In the genomic region with DNA sequence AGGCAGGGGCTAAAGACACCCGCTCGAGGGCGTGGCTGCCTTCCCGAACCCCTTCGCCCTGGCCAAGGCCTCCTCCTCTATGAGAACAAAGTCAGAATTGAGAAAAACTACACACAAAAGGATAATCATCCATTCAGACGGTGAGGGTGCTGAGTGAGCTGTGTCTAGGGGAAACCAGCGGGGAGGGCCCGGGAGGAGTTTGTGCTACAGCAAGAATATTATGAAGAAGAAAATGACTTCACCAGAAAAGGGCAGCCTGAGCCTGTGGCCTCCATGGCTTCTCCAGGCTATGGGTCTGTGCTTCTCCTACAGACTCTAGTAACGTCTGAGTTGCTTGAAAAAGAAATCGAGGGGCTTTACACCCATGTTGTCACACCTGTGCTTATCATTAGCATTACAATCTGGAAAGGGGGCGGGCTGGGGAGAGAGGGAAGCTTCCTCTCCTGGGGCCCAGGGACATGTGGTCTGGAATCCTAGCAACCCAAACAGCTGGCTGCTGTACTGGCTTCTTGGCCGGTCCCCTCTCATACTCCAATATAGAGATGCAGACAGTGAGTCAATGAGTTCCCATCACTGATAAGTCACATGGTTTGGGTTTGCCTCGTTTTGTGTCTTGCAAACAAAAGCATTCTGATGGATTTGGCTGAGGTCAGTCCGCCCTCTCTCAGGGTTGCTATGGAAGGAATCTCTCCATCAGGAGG, we compare ENCODE assay signal across 13 cellular contexts. TPM values are rescaled to one million over a fixed set of nuclear protein-coding genes. Genes with fewer than 3 reads are reported as not detected.
DNase-seq lines count a peak whose midpoint lies in the region; ATAC-seq, FAIRE-seq and TF ChIP-seq lines count a peak whose summit lies in the region.
"Had no signal": no experiment of that assay in that cellular context is flagged by ENCODE, and none has a peak within 500 bp of the region (broad histone marks: within the 10 kb centered on the region; RNA-seq: fewer than 3 reads in every experiment).

No MANE protein-coding gene starts in this region.

- H2AK5ac ChIP-seq in H1 (ENCODE audit: low read depth, low read length) = no peak overlapping the region

- H3K36me3 Mint-ChIP-seq in neural progenitor cell = peaks cover 2% of the 10 kb centered on the region
- no peaks in the 10 kb centered on the region for H3K36me3 Mint-ChIP-seq in naive thymus-derived CD8-positive, alpha-beta T cell

- H3K79me2 ChIP-seq in H1 (ENCODE audit: control insufficient read depth in 1 of 2, insufficient read depth in 2 of 2, low read length in 2 of 2) (no peaks in the 10 kb centered on the region; a peak in 1 of 4 replicates), neural progenitor cell (ENCODE audit: low read depth) (no peaks in the 10 kb centered on the region)

- peaks cover 5% of the 10 kb centered on the region for H3K9me3 Mint-ChIP-seq in neural progenitor cell
- no peaks in the 10 kb centered on the region for H3K9me3 Mint-ChIP-seq in naive thymus-derived CD8-positive, alpha-beta T cell
- H3K9me3 Mint-ChIP-seq: activated naive CD4-positive, alpha-beta T cell treated with anti-CD3 and anti-CD28 coated beads for 36 hours; nephron had no signal

- peak overlapping the region; percentile 71; the same call in 1 of the 2 replicates for H3K18ac ChIP-seq in H1 (ENCODE audit: extremely low read depth, low read length)

- H3K9ac ChIP-seq in H1 (replicated peaks in 1 of 4; ENCODE audit: extremely low read depth in 1 of 4, low read depth in 3 of 4, low read length in 3 of 4) = no peak overlapping the region
- no peak overlapping the region for H3K9ac ChIP-seq in neural progenitor cell

- H3K27me3 Mint-ChIP-seq in neural progenitor cell (ENCODE audit: insufficient read depth, low read depth) = peaks cover 13% of the 10 kb centered on the region
- H3K27me3 Mint-ChIP-seq in naive thymus-derived CD8-positive, alpha-beta T cell = peaks cover 14 to 48% (median 31%) of the 10 kb centered on the region in 5 donors

- H4K91ac ChIP-seq in H1 (replicated peaks; ENCODE audit: insufficient read length, low read length) = peak overlapping the region; percentile 80

- TF ChIP-seq CTCF in H1 (IDR thresholded peaks at IDR 0.05; ENCODE audit: control extremely low read depth in 1 of 3, insufficient read depth in 1 of 3, low read depth in 1 of 3, low read length in 3 of 3) (no peak), neural progenitor cell (IDR thresholded peaks at IDR 0.05) (no peak)

- no peak for ATAC-seq in naive thymus-derived CD8-positive, alpha-beta T cell

- H3K23ac ChIP-seq in H1 (ENCODE audit: insufficient read length) = no peak overlapping the region

- peak overlapping the region in 1 of 2 experiments; percentile 17; a peak in 2 of 4 replicates for H3K4me2 ChIP-seq in H1 (ENCODE audit: insufficient read depth in 1 of 2, low read depth in 2 of 2, low read length in 2 of 2)
- H3K4me2 ChIP-seq in neural progenitor cell = no peak overlapping the region

- H4K20me1 ChIP-seq in H1 (replicated peaks in 1 of 2; ENCODE audit: control insufficient read depth in 1 of 2, insufficient read depth in 2 of 2, low read length in 2 of 2) = no peaks in the 10 kb centered on the region
- no peaks in the 10 kb centered on the region for H4K20me1 ChIP-seq in neural progenitor cell (ENCODE audit: low read depth)

- H3F3A ChIP-seq in neural progenitor cell (ENCODE audit: low read depth) = no peaks in the 10 kb centered on the region

- H2BK20ac ChIP-seq in H1 (ENCODE audit: low read length) = peak overlapping the region; percentile 93; the same call in 1 of the 2 replicates

- no peak overlapping the region for H3K56ac ChIP-seq in H1 (replicated peaks; ENCODE audit: insufficient read length, low read depth, low read length)

- H3K27ac ChIP-seq in H1 (ENCODE audit: low read depth, low read length) = peak overlapping the region; percentile 16; the same call in 1 of the 2 replicates
- H3K27ac ChIP-seq in neural progenitor cell = no peak overlapping the region
- H3K27ac ChIP-seq: esophagus muscularis mucosa had no signal

- TF ChIP-seq RAD21 in H1 (IDR thresholded peaks at IDR 0.05 in 1 of 2, conservative IDR thresholded peaks at IDR 0.05 in 1 of 2; ENCODE audit: low read depth in 2 of 2, low read length in 2 of 2) = no peak

- H3K36me3 ChIP-seq in H1 (ENCODE audit: control insufficient read depth in 2 of 4, insufficient read depth in 4 of 4, low read length in 3 of 4) (no peaks in the 10 kb centered on the region), neural progenitor cell (no peaks in the 10 kb centered on the region), HAP-1 (replicated peaks) (no peaks in the 10 kb centered on the region)
- H3K36me3 ChIP-seq: esophagus muscularis mucosa had no signal

- peak; percentile 52 for FAIRE-seq in H1 (lab: Jason Lieb, UNC)
- FAIRE-seq: colon, keratinocyte had no signal

- H4K5ac ChIP-seq in H1 (ENCODE audit: insufficient read length, low read depth, low read length) = peak overlapping the region; percentile 12

- peak overlapping the region; percentile 98; the same call in 1 of the 2 replicates for H2BK12ac ChIP-seq in H1 (ENCODE audit: low read depth, low read length)

- no peaks in the 10 kb centered on the region for H3K79me1 ChIP-seq in H1 (ENCODE audit: low read depth, low read length)

- H3K4me3 ChIP-seq in H1 (ENCODE audit: extremely low read depth in 1 of 4, insufficient read depth in 2 of 4, low read depth in 3 of 4, low read length in 4 of 4) (no peak overlapping the region), neural progenitor cell (no peak overlapping the region), HAP-1 (no peak overlapping the region)
- H3K4me3 ChIP-seq: esophagus muscularis mucosa had no signal

- DNase-seq in COLO668 (lab: John Stamatoyannopoulos, UW; ENCODE audit: unreplicated experiment) = peak; percentile 49
- DNase-seq in HCEC 1CT = peak; percentile 27
- DNase-seq in H1 (ENCODE audit: low read depth in 1 of 2, low spot score in 2 of 2) = peak in 1 of 2 experiments; percentile 55
- no peak for DNase-seq in neural progenitor cell (ENCODE audit: low spot score)
- no peak for DNase-seq in HuH-7 (ENCODE audit: low spot score)
- DNase-seq in HAP-1 (ENCODE audit: low spot score in 2 of 2) = no peak
- DNase-seq in naive thymus-derived CD8-positive, alpha-beta T cell = no peak
- DNase-seq: activated naive CD4-positive, alpha-beta T cell treated with anti-CD3 and anti-CD28 coated beads for 36 hours; MM.1S had no signal

- H3K23me2 ChIP-seq in H1 (ENCODE audit: low read depth, low read length) = no peaks in the 10 kb centered on the region; the same call in 1 of the 2 replicates

- H3K4me1 Mint-ChIP-seq in neural progenitor cell = peaks cover 48% of the 10 kb centered on the region
- H3K4me1 Mint-ChIP-seq in naive thymus-derived CD8-positive, alpha-beta T cell = peaks cover 5 to 15% (median 6%) of the 10 kb centered on the region in 4 donors

- H2AFZ ChIP-seq in H1 (ENCODE audit: low read length) = no peak overlapping the region
- no peak overlapping the region for H2AFZ ChIP-seq in neural progenitor cell (replicated peaks)

- H2BK15ac ChIP-seq in H1 (ENCODE audit: low read length) = no peak overlapping the region

- WGBS in H1 (ENCODE audit: extremely low coverage in 1 of 2, insufficient coverage in 1 of 2, insufficient read length in 1 of 2, insufficient replicate concordance in 2 of 2, low coverage in 1 of 2, low lambda C conversion rate in 2 of 2, missing lambda C conversion rate in 1 of 2), 2 experiments = 54% methylated on average over 14 of the region's 14 CpGs; no CpG with 5 or more reads in 1 of the 2 experiments

- H3K9me3 ChIP-seq in H1 (ENCODE audit: insufficient read depth in 2 of 2, low read depth in 1 of 2, low read length in 1 of 2) (no peaks in the 10 kb centered on the region), neural progenitor cell (ENCODE audit: low read depth) (no peaks in the 10 kb centered on the region), HAP-1 (no peaks in the 10 kb centered on the region)
- H3K9me3 ChIP-seq: esophagus muscularis mucosa had no signal

- H3K4me1 ChIP-seq in H1 (replicated peaks in 1 of 4; ENCODE audit: control insufficient read depth in 3 of 4, insufficient read depth in 4 of 4, low read length in 3 of 4) = peaks cover 10 to 32% (median 13%) of the 10 kb centered on the region in 4 experiments; a peak in 6 of 7 replicates
- H3K4me1 ChIP-seq in neural progenitor cell = peaks cover 18% of the 10 kb centered on the region
- H3K4me1 ChIP-seq in HAP-1 = 0 out of 2 replicates have a peak, but pooled peaks cover 6% of the 10 kb centered on the region

- peaks cover 0 to 5% (median 5%) of the 10 kb centered on the region in 4 experiments; a peak in 6 of 7 replicates for H3K27me3 ChIP-seq in H1 (replicated peaks in 1 of 4; ENCODE audit: control insufficient read depth in 3 of 4, extremely low read depth in 1 of 4, insufficient read depth in 3 of 4, low read length in 3 of 4)
- H3K27me3 ChIP-seq in neural progenitor cell = no peaks in the 10 kb centered on the region
- H3K27me3 ChIP-seq in HAP-1 (ENCODE audit: low read depth) = no peaks in the 10 kb centered on the region

- TF ChIP-seq POLR2A in H1 (IDR thresholded peaks at IDR 0.05; ENCODE audit: control extremely low read depth in 1 of 2, low read depth in 2 of 2, low read length in 2 of 2) = peak in 1 of 2 experiments; percentile 44; a peak in 1 of 3 replicates

- H2BK120ac ChIP-seq in H1 (replicated peaks; ENCODE audit: low read depth, low read length) = no peak overlapping the region

- peak overlapping the region; percentile 66; the same call in 1 of the 2 replicates for H2BK5ac ChIP-seq in H1 (ENCODE audit: low read depth, low read length)

- peak overlapping the region; percentile 5 for H3K27ac Mint-ChIP-seq in neural progenitor cell
- H3K27ac Mint-ChIP-seq in naive thymus-derived CD8-positive, alpha-beta T cell = peak overlapping the region in 1 of 10 donors; percentile 17
- H3K27ac Mint-ChIP-seq: activated naive CD4-positive, alpha-beta T cell treated with anti-CD3 and anti-CD28 coated beads for 36 hours; nephron had no signal

- in situ Hi-C loops in HAP-1 (cut with MboI; ENCODE audit: low sequenced_read_pairs) = loop anchor here (10.0 to 25.0 kb wide), 2 partner anchors 414 to 562 kb away; no protein-coding TSS in a partner anchor

- H3K14ac ChIP-seq in H1 (ENCODE audit: insufficient read length) = no peak overlapping the region

- TF ChIP-seq EP300 in H1 (IDR thresholded peaks at IDR 0.05; ENCODE audit: borderline replicate concordance in 1 of 2, low read depth in 2 of 2, low read length in 2 of 2) = no peak

- no peak overlapping the region for H3K4ac ChIP-seq in H1 (replicated peaks; ENCODE audit: insufficient read length, low read depth, low read length)

- POLR2A ChIA-PET in H1 (lab: Charles Lee; ENCODE audit: partially characterized antibody) = no interaction called here
- POLR2A ChIA-PET in naive thymus-derived CD8-positive, alpha-beta T cell (lab: Charles Lee) = interaction anchor here (0.6 kb wide), 1 partner anchor 154 kb away, joined by 3 read pairs; no protein-coding TSS in a partner anchor

- H4K8ac ChIP-seq in H1 (ENCODE audit: extremely low read depth, insufficient read depth, low read length) = no peak overlapping the region

- CTCF ChIA-PET in H1 (lab: Charles Lee; ENCODE audit: partially characterized antibody) = interaction anchor here (0.6 to 3.0 kb wide), 16 partner anchors 11 to 568 kb away, joined by 3 to 20 read pairs (median 3); no protein-coding TSS in a partner anchor

- H3K4me3 Mint-ChIP-seq in neural progenitor cell = peak overlapping the region; percentile 9
- H3K4me3 Mint-ChIP-seq in naive thymus-derived CD8-positive, alpha-beta T cell = no peak overlapping the region
- H3K4me3 Mint-ChIP-seq: activated naive CD4-positive, alpha-beta T cell treated with anti-CD3 and anti-CD28 coated beads for 36 hours; nephron had no signal

RNA-seq across cellular contexts. Expression of a gene that starts 52.0 kb away (rescaled TPM):
- 15.9 and 16.9 TPM in 2 replicates for total RNA-seq in H1 (2021; fragmentation: NEBNext Ultra II Directional; extraction: Animal tissue kit (Norgen Biotek cat#: 25700))
- polyA plus RNA-seq in H1 (2011; rRNA removed) = 7.0 and 7.7 TPM in 2 replicates
- 10.0 TPM for polyA plus RNA-seq in H1 (2011; cell fraction: cytosol; rRNA removed)
- polyA plus RNA-seq in H1 (2011; cell fraction: nucleus; rRNA removed) = 7.0 TPM
- 11.6 to 14.4 TPM (median 12.9 TPM) in 4 replicates for polyA plus RNA-seq in H1 (2012, experiment 1 of 2)
- polyA plus RNA-seq in H1 (2012, experiment 2 of 2) = 7.3 TPM
- polyA plus RNA-seq in H1 (2013, experiment 1 of 2) = 7.6 TPM
- polyA plus RNA-seq in H1 (2013, experiment 2 of 2) = 7.8 TPM
- polyA minus RNA-seq in H1 (2011; rRNA and poly(A)+ RNA removed) = 8.1 and 8.3 TPM in 2 replicates
- 11.0 TPM for polyA minus RNA-seq in H1 (2011; cell fraction: cytosol; rRNA and poly(A)+ RNA removed)
- 12.7 TPM for polyA minus RNA-seq in H1 (2011; cell fraction: nucleus; rRNA and poly(A)+ RNA removed)
- total RNA-seq in neural progenitor cell (ENCODE audit: low replicate concordance) = 87.6 and 96.6 TPM in 2 replicates
- 100 to 1,000 TPM; 137 to 142 TPM for total RNA-seq in naive thymus-derived CD8-positive, alpha-beta T cell
- polyA plus RNA-seq in naive thymus-derived CD8-positive, alpha-beta T cell = 100 to 1,000 TPM in 2 of 3 donors, 10 to 100 TPM in 1; 52.9 to 140 (median 112) TPM

Comparison
In these comparisons a context has a peak if more than half of its experiments do, and no peak if none do; other contexts are left out.
1. DNase-seq: peak in COLO668 (single experiment) and HCEC 1CT (single experiment); none in neural progenitor cell (single experiment), HuH-7 (single experiment), HAP-1 (0 of 2) and naive thymus-derived CD8-positive, alpha-beta T cell (0 of 10).